In genomic region chr2:10054424-10054823, GRCh38 we compare ENCODE assay signal across 16 cellular contexts. TPM values are rescaled to one million over a fixed set of nuclear protein-coding genes. Genes with fewer than 3 reads are reported as not detected.
A peak's percentile ranks its signal among the peaks of the same experiment; 100 is the strongest.
DNase-seq lines count a peak whose midpoint lies in the region; TF ChIP-seq lines count a peak whose summit lies in the region.
"Had no signal": no experiment of that assay in that cellular context is flagged by ENCODE, and none has a peak within 500 bp of the region (broad histone marks: within the 10 kb centered on the region; RNA-seq: fewer than 3 reads in every experiment).

No MANE protein-coding gene starts in this region.

- H3K4me3 ChIP-seq in AG04450 (ENCODE audit: low read depth, low read length) (no peak overlapping the region), Loucy (ENCODE audit: low read length, poor library complexity, severe bottlenecking) (no peak overlapping the region), endodermal cell (ENCODE audit: low read length) (no peak overlapping the region), osteoblast (ENCODE audit: insufficient read depth, low read length) (no peak overlapping the region), breast epithelium (no peak overlapping the region)
- H3K4me3 ChIP-seq: A549 had no signal

- H3K36me3 ChIP-seq in Loucy (ENCODE audit: insufficient read depth, low read length) (no peaks in the 10 kb centered on the region), endodermal cell (ENCODE audit: control insufficient read depth, insufficient read depth, low read length) (peaks cover 37% of the 10 kb centered on the region), osteoblast (ENCODE audit: insufficient read depth, low read length) (peaks cover 22% of the 10 kb centered on the region), breast epithelium (no peaks in the 10 kb centered on the region)

- H2AFZ ChIP-seq in Loucy (ENCODE audit: low read length) (peak overlapping the region; percentile 39), osteoblast (ENCODE audit: low read length) (no peak overlapping the region)

- peaks cover 24% of the 10 kb centered on the region for H3K4me1 Mint-ChIP-seq in endodermal cell

- peaks cover 21% of the 10 kb centered on the region for H3K36me3 Mint-ChIP-seq in endodermal cell (ENCODE audit: low read depth)

- no peaks in the 10 kb centered on the region for H3K79me2 ChIP-seq in Loucy (ENCODE audit: insufficient read depth, low read length)
- H3K79me2 ChIP-seq in osteoblast (ENCODE audit: insufficient read depth, low read length) = peaks cover under 1% of the 10 kb centered on the region

- TF ChIP-seq POLR2A in breast epithelium (IDR thresholded peaks at IDR 0.05) = no peak

- H3K27ac Mint-ChIP-seq in endodermal cell = no peak overlapping the region
- H3K27ac Mint-ChIP-seq: CD4-positive, alpha-beta T cell had no signal

- CTCF ChIA-PET in AG04450 (lab: Charles Lee) = interaction anchor here (3.1 kb wide), 1 partner anchor 241 kb away, joined by 18 read pairs; no protein-coding TSS in a partner anchor

- H3K9ac ChIP-seq in Loucy (ENCODE audit: low read depth, low read length, poor library complexity, severe bottlenecking) (no peak overlapping the region), endodermal cell (ENCODE audit: extremely low read depth, low read length, poor library complexity, severe bottlenecking) (no peak overlapping the region)

- no peak overlapping the region for H3K4me2 ChIP-seq in Loucy (ENCODE audit: low read depth, low read length, poor library complexity, severe bottlenecking)
- H3K4me2 ChIP-seq in osteoblast (ENCODE audit: insufficient read depth, low read length) = no peak overlapping the region
- H3K4me2 ChIP-seq: A549 had no signal

- intact Hi-C loops in breast epithelium (cut with DNase I; ENCODE audit: low total_unique reads) = no loop called here

- no peaks in the 10 kb centered on the region for H3F3A ChIP-seq in Loucy (ENCODE audit: low read depth)

- no peaks in the 10 kb centered on the region for H3K4me1 ChIP-seq in Loucy (ENCODE audit: insufficient read depth, low read length, poor library complexity, severe bottlenecking)
- no peaks in the 10 kb centered on the region for H3K4me1 ChIP-seq in endodermal cell (ENCODE audit: control insufficient read depth, insufficient read depth, low read length)
- H3K4me1 ChIP-seq in osteoblast (ENCODE audit: insufficient read depth, low read length) = peaks cover 12% of the 10 kb centered on the region
- H3K4me1 ChIP-seq in breast epithelium = no peaks in the 10 kb centered on the region
- H3K4me1 ChIP-seq: A549 had no signal

- no peak overlapping the region for H3K4me3 Mint-ChIP-seq in endodermal cell
- H3K4me3 Mint-ChIP-seq: CD4-positive, alpha-beta T cell had no signal

- H3K27ac ChIP-seq in AG04450 (ENCODE audit: low read depth, low read length) (no peak overlapping the region), endodermal cell (ENCODE audit: low read depth, low read length) (no peak overlapping the region), osteoblast (ENCODE audit: low read depth, low read length) (no peak overlapping the region), breast epithelium (no peak overlapping the region)
- H3K27ac ChIP-seq: A549 had no signal

- TF ChIP-seq CTCF in AG04450 (IDR thresholded peaks at IDR 0.05; ENCODE audit: low read depth, low read length) = peak; percentile 27
- TF ChIP-seq CTCF in Loucy (conservative IDR thresholded peaks at IDR 0.05; ENCODE audit: low read length) = peak; percentile 53
- peak; percentile 48 for TF ChIP-seq CTCF in endodermal cell (conservative IDR thresholded peaks at IDR 0.05)
- no peak for TF ChIP-seq CTCF in osteoblast (IDR thresholded peaks at IDR 0.05; ENCODE audit: extremely low read depth, low read depth, low read length)
- TF ChIP-seq CTCF in breast epithelium (IDR thresholded peaks at IDR 0.05) = no peak

- 89 to 90% methylated on average over 4 to 7 of the region's 7 CpGs for WGBS in endodermal cell (ENCODE audit: insufficient coverage in 1 of 2, insufficient read length in 1 of 2), 2 experiments

- no peaks in the 10 kb centered on the region for H3K9me3 Mint-ChIP-seq in endodermal cell
- H3K9me3 Mint-ChIP-seq: CD4-positive, alpha-beta T cell had no signal

- no peaks in the 10 kb centered on the region for H4K20me1 ChIP-seq in Loucy (ENCODE audit: insufficient read depth, low read length, poor library complexity, severe bottlenecking)
- no peaks in the 10 kb centered on the region for H4K20me1 ChIP-seq in osteoblast (ENCODE audit: insufficient read depth, low read length)

- H3K27me3 ChIP-seq in AG04450 (ENCODE audit: control insufficient read depth, insufficient read depth, low read length) = no peaks in the 10 kb centered on the region
- no peaks in the 10 kb centered on the region for H3K27me3 ChIP-seq in Loucy (ENCODE audit: insufficient read depth, low read length, poor library complexity, severe bottlenecking)
- H3K27me3 ChIP-seq in endodermal cell (ENCODE audit: control insufficient read depth, insufficient read depth, low read length, poor library complexity, severe bottlenecking) = no peaks in the 10 kb centered on the region
- H3K27me3 ChIP-seq in osteoblast (ENCODE audit: insufficient read depth, low read length) = no peaks in the 10 kb centered on the region
- H3K27me3 ChIP-seq in breast epithelium = no peaks in the 10 kb centered on the region

- POLR2A ChIA-PET in AG04450 (lab: Yijun Ruan, JAX) = no interaction called here

- H3K27me3 Mint-ChIP-seq in endodermal cell (ENCODE audit: insufficient read depth) = no peaks in the 10 kb centered on the region

- no peak for DNase-seq in AG04450 (ENCODE audit: low read depth, low spot score)
- no peak for DNase-seq in endodermal cell
- peak; percentile 30 for DNase-seq in osteoblast (ENCODE audit: insufficient read length, low spot score, missing footprints)
- DNase-seq in breast epithelium (ENCODE audit: low spot score in 2 of 2) = no peak
- no peak for DNase-seq in GOT3 (lab: John Stamatoyannopoulos, UW)
- DNase-seq in NK-92 treated with Interleukin-12 subunit alpha and Interleukin-12 subunit beta, amount 100 ng/mL, for 24 hours (lab: John Stamatoyannopoulos, UW) = no peak
- DNase-seq in NCI-H1436 (lab: John Stamatoyannopoulos, UW) = no peak
- DNase-seq: CD4-positive, alpha-beta T cell; DMS53; HCEC 1CT; KG1; NCI-H1048; NCI-H2081 treated with DMSO at 0.1 percent for 48 hours; NCI-H524 had no signal

- no peaks in the 10 kb centered on the region; the same call in 1 of the 2 replicates for H3K9me3 ChIP-seq in AG04450 (ENCODE audit: control insufficient read depth, insufficient read depth, low read length)
- H3K9me3 ChIP-seq in Loucy (ENCODE audit: insufficient read depth, low read depth, low read length) = no peaks in the 10 kb centered on the region
- no peaks in the 10 kb centered on the region for H3K9me3 ChIP-seq in endodermal cell (ENCODE audit: control insufficient read depth, low read length)
- no peaks in the 10 kb centered on the region for H3K9me3 ChIP-seq in osteoblast (ENCODE audit: low read depth, low read length)
- H3K9me3 ChIP-seq in breast epithelium = no peaks in the 10 kb centered on the region
- H3K9me3 ChIP-seq: A549 had no signal

- no peaks in the 10 kb centered on the region for H3K9me2 ChIP-seq in Loucy (replicated peaks; ENCODE audit: low read depth, low read length)

RNA-seq across cellular contexts. Expression of gene KLF11, which starts 11.1 kb away (rescaled TPM):
- polyA plus RNA-seq in AG04450 (2011; rRNA removed) = 4.9 and 5.5 TPM in 2 replicates
- 6.3 and 12.2 TPM in 2 replicates for polyA minus RNA-seq in AG04450 (2011; rRNA and poly(A)+ RNA removed)
- total RNA-seq in endodermal cell (10 to 100 TPM in 1 of 2 donors, 1 to 10 TPM in 1; 9.3 to 13.1 TPM), osteoblast (6.8 and 8.3 TPM in 2 replicates), breast epithelium (10 to 100 TPM; 22.0 to 27.5 (median 22.2) TPM)
- polyA plus RNA-seq in endodermal cell (2013, experiment 1 of 2) = 11.6 TPM
- polyA plus RNA-seq in endodermal cell (2013, experiment 2 of 2) = 11.6 TPM

RNA-seq across cellular contexts. Expression of gene CYS1, which starts 25.8 kb away (rescaled TPM):
- 0.12 and 0.24 TPM in 2 replicates for polyA plus RNA-seq in AG04450 (2011; rRNA removed)
- 0.13 and 0.28 TPM in 2 replicates for polyA minus RNA-seq in AG04450 (2011; rRNA and poly(A)+ RNA removed)
- total RNA-seq in endodermal cell (under 1 TPM; 0.29 to 0.44 TPM), osteoblast (0.36 and 1.5 TPM in 2 replicates), breast epithelium (1 to 10 TPM; 1.3 to 2.4 (median 1.6) TPM)
- polyA plus RNA-seq in endodermal cell (2013, experiment 1 of 2) = 0.14 TPM
- polyA plus RNA-seq in endodermal cell (2013, experiment 2 of 2) = 0.50 TPM
- total RNA-seq: CD4-positive, alpha-beta T cell had no signal

Comparison
In these comparisons a context has a peak if more than half of its experiments do, and no peak if none do; other contexts are left out.
1. CTCF ChIP-seq: peak in AG04450 (single experiment), Loucy (single experiment) and endodermal cell (single experiment); none in osteoblast (single experiment) and breast epithelium (0 of 3).